ENCODE assay signal across 7 cellular contexts in genomic region chr14:39169541-39169900, GRCh38. TPM values are rescaled to one million over a fixed set of nuclear protein-coding genes. Genes with fewer than 3 reads are reported as not detected.
DNase-seq lines count a peak whose midpoint lies in the region; ATAC-seq, FAIRE-seq and TF ChIP-seq lines count a peak whose summit lies in the region.

No MANE protein-coding gene starts in this region.

- H3K36me3 Mint-ChIP-seq in MCF 10A (ENCODE audit: insufficient read depth, unreplicated experiment), result peaks cover 32% of the 10 kb centered on the region

- peak overlapping the region; percentile 83 for H3K4me3 Mint-ChIP-seq in MCF 10A (ENCODE audit: unreplicated experiment)

- ATAC-seq in GM18907 (IDR thresholded peaks at IDR 0.05; ENCODE audit: unreplicated experiment) (peak; percentile 6), HepG2 (peak; percentile 44), GM21390 (IDR thresholded peaks at IDR 0.05; ENCODE audit: unreplicated experiment) (no peak), GM19035 (IDR thresholded peaks at IDR 0.05; ENCODE audit: unreplicated experiment) (no peak)

- TF ChIP-seq POLR2A in HepG2 (IDR thresholded peaks at IDR 0.05; ENCODE audit: insufficient read depth in 1 of 2, low read depth in 2 of 2, low read length in 2 of 2) (no peak), thyroid gland (IDR thresholded peaks at IDR 0.05) (no peak)

- FAIRE-seq in HepG2 (lab: Jason Lieb, UNC), result no peak

- peak overlapping the region; percentile 96 for H3K4me3 ChIP-seq in HUES64 (ENCODE audit: low read length)
- H3K4me3 ChIP-seq in HepG2 (replicated peaks in 1 of 3; ENCODE audit: insufficient read depth in 1 of 3, low read depth in 2 of 3, low read length in 3 of 3), result peak overlapping the region; percentile 71 to 96 (median 90)
- peak overlapping the region; percentile 11 to 81 (median 72) for H3K4me3 ChIP-seq in thyroid gland (replicated peaks in 1 of 3)

- POLR2A ChIA-PET in MCF 10A (lab: Yijun Ruan, JAX) (interaction anchor here (0.8 to 1.7 kb wide), 18 partner anchors 11 to 263 kb away, joined by 4 to 144 read pairs (median 7); partner anchors contain the start of genes FBXO33, GEMIN2 and SEC23A), HepG2 (lab: Yijun Ruan, JAX) (interaction anchor here (0.7 to 5.3 kb wide), 51 partner anchors 12 to 1582 kb away, joined by 3 to 285 read pairs (median 6); partner anchors contain the start of genes FBXO33, GEMIN2 and SEC23A)

- H3K9ac ChIP-seq in HUES64 (ENCODE audit: low read depth, low read length) (peak overlapping the region; percentile 90), HepG2 (ENCODE audit: insufficient read depth, low read depth, low read length) (peak overlapping the region; percentile 93)

- no peaks in the 10 kb centered on the region for H3K27me3 ChIP-seq in HUES64 (ENCODE audit: insufficient read depth, low read length)
- H3K27me3 ChIP-seq in HepG2 (ENCODE audit: control insufficient read depth in 1 of 2, insufficient read depth in 2 of 2, low read length in 2 of 2), result peaks cover 0 to 7% of the 10 kb centered on the region in 2 experiments; a peak in 1 of 5 replicates
- no peaks in the 10 kb centered on the region for H3K27me3 ChIP-seq in thyroid gland

- H3K27me3 Mint-ChIP-seq in MCF 10A (ENCODE audit: insufficient read depth, unreplicated experiment), result no peaks in the 10 kb centered on the region

- H2AFZ ChIP-seq in HepG2 (ENCODE audit: low read length), result peak overlapping the region; percentile 81

- peaks cover 14% of the 10 kb centered on the region for H3K4me1 Mint-ChIP-seq in MCF 10A (ENCODE audit: insufficient read depth, unreplicated experiment)

- H3K27ac Mint-ChIP-seq in MCF 10A (ENCODE audit: low read depth, unreplicated experiment), result peak overlapping the region; percentile 93

- in situ Hi-C loops in HepG2 (cut with HindIII; ENCODE audit: extremely low pct_ligation_motif_present, low pct_unique_long_range_greater_than_20kb), result no loop called here

- peaks cover 10% of the 10 kb centered on the region; the same call in 1 of the 2 replicates for H3K36me3 ChIP-seq in HUES64 (ENCODE audit: insufficient read depth, low read length)
- peaks cover 3 to 4% of the 10 kb centered on the region in 2 experiments; a peak in 2 of 5 replicates for H3K36me3 ChIP-seq in HepG2 (replicated peaks in 1 of 2; ENCODE audit: control insufficient read depth in 1 of 2, insufficient read depth in 2 of 2, low read length in 2 of 2)
- no peaks in the 10 kb centered on the region for H3K36me3 ChIP-seq in thyroid gland

- BruUV-seq in MCF 10A (replicated peaks; lab: Mats Ljungman, UMichigan), result no TSS peak
- no TSS peak for BruUV-seq in HepG2 (replicated peaks; lab: Mats Ljungman, UMichigan)

- H3K9me3 Mint-ChIP-seq in MCF 10A (ENCODE audit: unreplicated experiment), result no peaks in the 10 kb centered on the region

- no peaks in the 10 kb centered on the region for H4K20me1 ChIP-seq in HepG2 (ENCODE audit: insufficient read depth, low read length)

- CTCF ChIA-PET in MCF 10A (lab: Yijun Ruan, JAX) (interaction anchor here (1.6 kb wide), 1 partner anchor 199 kb away, joined by 4 read pairs; no protein-coding TSS in a partner anchor), HepG2 (lab: Yijun Ruan, JAX; ENCODE audit: low intra/inter-chr PET ratio, low total read pairs) (no interaction called here)

- H3K27ac ChIP-seq in HUES64 (ENCODE audit: low read depth, low read length) (peak overlapping the region; percentile 92; the same call in 1 of the 2 replicates), HepG2 (ENCODE audit: extremely low read length, insufficient read depth, low read length) (peak overlapping the region; percentile 86), thyroid gland (peak overlapping the region; percentile 82 to 98 (median 96))

- intact Hi-C loops in MCF 10A (cut with micrococcal nuclease) (no loop called here), HepG2 (cut with micrococcal nuclease; ENCODE audit: unreplicated experiment) (no loop called here), thyroid gland (cut with DNase I) (no loop called here)

- TF ChIP-seq EP300 in HepG2 (IDR thresholded peaks at IDR 0.05; ENCODE audit: low read depth in 2 of 2, low read length in 2 of 2) (no peak), HepG2 (CRISPR knock-in tag; IDR thresholded peaks at IDR 0.05; ENCODE audit: borderline replicate concordance) (no peak)

- no peak for TF ChIP-seq CTCF in MCF 10A (IDR thresholded peaks at IDR 0.05; ENCODE audit: unreplicated experiment)
- no peak for TF ChIP-seq CTCF in HepG2 (CRISPR knock-in tag; IDR thresholded peaks at IDR 0.05)
- TF ChIP-seq CTCF in thyroid gland (IDR thresholded peaks at IDR 0.05), result no peak

- WGBS in HUES64, result 4% methylated on average over 7 of the region's 7 CpGs
- WGBS in HepG2 (ENCODE audit: low lambda C conversion rate), result 1% methylated on average over 7 of the region's 7 CpGs
- WGBS in thyroid gland, 2 donors, result 0 to 1% methylated on average over 7 of the region's 7 CpGs

- H3K79me2 ChIP-seq in HepG2 (ENCODE audit: insufficient read depth, low read length), result peaks cover 44% of the 10 kb centered on the region

- peak; percentile 31 for DNase-seq in MCF 10A (ENCODE audit: unreplicated experiment)
- no peak for DNase-seq in HepG2 (ENCODE audit: low spot score)
- DNase-seq in thyroid gland, result peak; percentile 52 to 55

- peak overlapping the region; percentile 91 for H3K4me2 ChIP-seq in HepG2 (ENCODE audit: low read depth, low read length)

- H3K4me1 ChIP-seq in HUES64 (ENCODE audit: insufficient read depth, low read length), result peaks cover 20% of the 10 kb centered on the region
- H3K4me1 ChIP-seq in HepG2 (ENCODE audit: insufficient read depth, low read length), result peaks cover 63% of the 10 kb centered on the region
- H3K4me1 ChIP-seq in thyroid gland, result peaks cover 17 to 30% of the 10 kb centered on the region in 2 donors

- no peak for TF ChIP-seq RAD21 in HepG2 (CRISPR knock-in tag; IDR thresholded peaks at IDR 0.05)

- H3K9me3 ChIP-seq in HUES64 (ENCODE audit: insufficient read depth, low read depth, low read length), result no peaks in the 10 kb centered on the region
- no peaks in the 10 kb centered on the region for H3K9me3 ChIP-seq in HepG2 (ENCODE audit: low read length)
- no peaks in the 10 kb centered on the region for H3K9me3 ChIP-seq in thyroid gland

RNA-seq across cellular contexts. Expression of gene TRAPPC6B, which starts 0.6 kb away (rescaled TPM):
- 11.5 TPM for polyA plus RNA-seq in HUES64 (2013, experiment 1 of 2)
- polyA plus RNA-seq in HUES64 (2013, experiment 2 of 2), result 14.1 TPM
- total RNA-seq in MCF 10A (2022) (35.2 and 38.2 TPM in 2 replicates), HepG2 (2016; rRNA removed; fragmentation: Illumina TruSeq; extraction: Trizol) (51.2 and 77.5 TPM in 2 replicates), thyroid gland (10 to 100 TPM; 35.8 to 42.0 (median 41.5) TPM)
- 9.2 and 9.8 TPM in 2 replicates for total RNA-seq in HepG2 (2016; cell fraction: cytosol; rRNA removed; fragmentation: Illumina TruSeq; extraction: Trizol; ENCODE audit: low read depth)
- total RNA-seq in HepG2 (2016; cell fraction: insoluble cytoplasmic fraction; rRNA removed; fragmentation: Illumina TruSeq; extraction: Trizol), result 48.6 and 74.0 TPM in 2 replicates
- total RNA-seq in HepG2 (2016; cell fraction: membrane; rRNA removed; fragmentation: Illumina TruSeq; extraction: Trizol), result 22.7 and 27.3 TPM in 2 replicates
- 47.2 and 50.6 TPM in 2 replicates for total RNA-seq in HepG2 (2016; cell fraction: nucleus; rRNA removed; fragmentation: Illumina TruSeq; extraction: Trizol)
- 29.8 and 34.3 TPM in 2 replicates for polyA plus RNA-seq in HepG2 (2011; rRNA removed)
- 19.3 and 27.7 TPM in 2 replicates for polyA plus RNA-seq in HepG2 (2011; cell fraction: cytosol; rRNA removed)
- polyA plus RNA-seq in HepG2 (2011; cell fraction: nucleus; rRNA removed), result 37.2 and 38.5 TPM in 2 replicates
- 35.0 and 40.6 TPM in 2 replicates for polyA plus RNA-seq in HepG2 (2012)
- 3.4 and 3.5 TPM in 2 replicates for polyA plus RNA-seq in HepG2 (2016; cell fraction: cytosol; fragmentation: Illumina TruSeq; extraction: Trizol; ENCODE audit: low read depth)
- polyA plus RNA-seq in HepG2 (2016; cell fraction: insoluble cytoplasmic fraction; fragmentation: Illumina TruSeq; extraction: Trizol; ENCODE audit: low read depth), result 65.3 and 70.4 TPM in 2 replicates
- 13.6 and 13.7 TPM in 2 replicates for polyA plus RNA-seq in HepG2 (2016; cell fraction: membrane; fragmentation: Illumina TruSeq; extraction: Trizol; ENCODE audit: low read depth)
- 67.7 and 73.9 TPM in 2 replicates for polyA plus RNA-seq in HepG2 (2016; cell fraction: nucleus; fragmentation: Illumina TruSeq; extraction: Trizol; ENCODE audit: insufficient read depth, low read depth)
- polyA minus RNA-seq in HepG2 (2011; rRNA and poly(A)+ RNA removed; ENCODE audit: low replicate concordance), result 12.1 and 22.6 TPM in 2 replicates
- 23.4 and 31.4 TPM in 2 replicates for polyA minus RNA-seq in HepG2 (2011; cell fraction: cytosol; rRNA and poly(A)+ RNA removed)
- polyA minus RNA-seq in HepG2 (2011; cell fraction: nucleus; rRNA and poly(A)+ RNA removed), result 55.9 and 62.2 TPM in 2 replicates

RNA-seq across cellular contexts. Expression of gene PNN, which starts 5.5 kb away (rescaled TPM):
- 75.7 TPM for polyA plus RNA-seq in HUES64 (2013, experiment 1 of 2)
- 80.6 TPM for polyA plus RNA-seq in HUES64 (2013, experiment 2 of 2)
- total RNA-seq in MCF 10A (2022) (82.6 and 96.7 TPM in 2 replicates), HepG2 (2016; rRNA removed; fragmentation: Illumina TruSeq; extraction: Trizol) (110 and 214 TPM in 2 replicates), thyroid gland (10 to 100 TPM; 28.6 to 45.7 (median 43.1) TPM)
- 47.1 and 48.8 TPM in 2 replicates for total RNA-seq in HepG2 (2016; cell fraction: cytosol; rRNA removed; fragmentation: Illumina TruSeq; extraction: Trizol; ENCODE audit: low read depth)
- total RNA-seq in HepG2 (2016; cell fraction: insoluble cytoplasmic fraction; rRNA removed; fragmentation: Illumina TruSeq; extraction: Trizol), result 105 and 215 TPM in 2 replicates
- 22.0 and 26.0 TPM in 2 replicates for total RNA-seq in HepG2 (2016; cell fraction: membrane; rRNA removed; fragmentation: Illumina TruSeq; extraction: Trizol)
- total RNA-seq in HepG2 (2016; cell fraction: nucleus; rRNA removed; fragmentation: Illumina TruSeq; extraction: Trizol), result 407 and 445 TPM in 2 replicates
- 58.0 and 58.6 TPM in 2 replicates for polyA plus RNA-seq in HepG2 (2011; rRNA removed)
- polyA plus RNA-seq in HepG2 (2011; cell fraction: cytosol; rRNA removed), result 22.1 and 29.7 TPM in 2 replicates
- polyA plus RNA-seq in HepG2 (2011; cell fraction: nucleus; rRNA removed), result 315 and 430 TPM in 2 replicates
- 184 and 252 TPM in 2 replicates for polyA plus RNA-seq in HepG2 (2012)
- polyA plus RNA-seq in HepG2 (2016; cell fraction: cytosol; fragmentation: Illumina TruSeq; extraction: Trizol; ENCODE audit: low read depth), result 4.4 and 5.0 TPM in 2 replicates
- 155 and 157 TPM in 2 replicates for polyA plus RNA-seq in HepG2 (2016; cell fraction: insoluble cytoplasmic fraction; fragmentation: Illumina TruSeq; extraction: Trizol; ENCODE audit: low read depth)
- polyA plus RNA-seq in HepG2 (2016; cell fraction: membrane; fragmentation: Illumina TruSeq; extraction: Trizol; ENCODE audit: low read depth), result 13.0 and 14.4 TPM in 2 replicates
- polyA plus RNA-seq in HepG2 (2016; cell fraction: nucleus; fragmentation: Illumina TruSeq; extraction: Trizol; ENCODE audit: insufficient read depth, low read depth), result 1,319 and 1,369 TPM in 2 replicates
- polyA minus RNA-seq in HepG2 (2011; rRNA and poly(A)+ RNA removed; ENCODE audit: low replicate concordance), result 19.2 and 20.9 TPM in 2 replicates
- polyA minus RNA-seq in HepG2 (2011; cell fraction: cytosol; rRNA and poly(A)+ RNA removed), result 15.5 and 21.0 TPM in 2 replicates
- 311 and 317 TPM in 2 replicates for polyA minus RNA-seq in HepG2 (2011; cell fraction: nucleus; rRNA and poly(A)+ RNA removed)

RNA-seq across cellular contexts. Expression of gene GEMIN2, which starts 55.4 kb away (rescaled TPM):
- 21.4 TPM for polyA plus RNA-seq in HUES64 (2013, experiment 1 of 2)
- polyA plus RNA-seq in HUES64 (2013, experiment 2 of 2), result 30.1 TPM
- total RNA-seq in MCF 10A (2022) (21.2 and 23.4 TPM in 2 replicates), HepG2 (2016; rRNA removed; fragmentation: Illumina TruSeq; extraction: Trizol) (110 and 160 TPM in 2 replicates), thyroid gland (10 to 100 TPM; 11.3 to 33.7 (median 18.2) TPM)
- total RNA-seq in HepG2 (2016; cell fraction: cytosol; rRNA removed; fragmentation: Illumina TruSeq; extraction: Trizol; ENCODE audit: low read depth), result 22.5 and 24.2 TPM in 2 replicates
- total RNA-seq in HepG2 (2016; cell fraction: insoluble cytoplasmic fraction; rRNA removed; fragmentation: Illumina TruSeq; extraction: Trizol), result 118 and 174 TPM in 2 replicates
- total RNA-seq in HepG2 (2016; cell fraction: membrane; rRNA removed; fragmentation: Illumina TruSeq; extraction: Trizol), result 29.0 and 39.1 TPM in 2 replicates
- 61.9 and 71.2 TPM in 2 replicates for total RNA-seq in HepG2 (2016; cell fraction: nucleus; rRNA removed; fragmentation: Illumina TruSeq; extraction: Trizol)
- polyA plus RNA-seq in HepG2 (2011; rRNA removed), result 33.8 and 54.8 TPM in 2 replicates
- 31.5 and 34.6 TPM in 2 replicates for polyA plus RNA-seq in HepG2 (2011; cell fraction: cytosol; rRNA removed)
- polyA plus RNA-seq in HepG2 (2011; cell fraction: nucleus; rRNA removed), result 39.5 and 46.0 TPM in 2 replicates
- 18.1 and 33.2 TPM in 2 replicates for polyA plus RNA-seq in HepG2 (2012)
- 9.8 and 9.9 TPM in 2 replicates for polyA plus RNA-seq in HepG2 (2016; cell fraction: cytosol; fragmentation: Illumina TruSeq; extraction: Trizol; ENCODE audit: low read depth)
- 134 and 143 TPM in 2 replicates for polyA plus RNA-seq in HepG2 (2016; cell fraction: insoluble cytoplasmic fraction; fragmentation: Illumina TruSeq; extraction: Trizol; ENCODE audit: low read depth)
- 15.6 and 17.8 TPM in 2 replicates for polyA plus RNA-seq in HepG2 (2016; cell fraction: membrane; fragmentation: Illumina TruSeq; extraction: Trizol; ENCODE audit: low read depth)
- polyA plus RNA-seq in HepG2 (2016; cell fraction: nucleus; fragmentation: Illumina TruSeq; extraction: Trizol; ENCODE audit: insufficient read depth, low read depth), result 90.7 and 93.9 TPM in 2 replicates
- polyA minus RNA-seq in HepG2 (2011; rRNA and poly(A)+ RNA removed; ENCODE audit: low replicate concordance), result 9.5 and 15.9 TPM in 2 replicates
- 14.1 and 16.6 TPM in 2 replicates for polyA minus RNA-seq in HepG2 (2011; cell fraction: cytosol; rRNA and poly(A)+ RNA removed)
- 42.9 and 52.1 TPM in 2 replicates for polyA minus RNA-seq in HepG2 (2011; cell fraction: nucleus; rRNA and poly(A)+ RNA removed)

Comparison
In these comparisons a context has a peak if more than half of its experiments do, and no peak if none do; other contexts are left out.
1. ATAC-seq: peak in GM18907 (single experiment) and HepG2 (single experiment); none in GM21390 (single experiment) and GM19035 (single experiment).
2. Peak in every context shown above with its lines, with median percentiles within 50 percentile points of each other: H3K27ac ChIP-seq and H3K4me3 ChIP-seq.